Comparison of ENCODE assay signal across 9 cellular contexts in the genomic region with DNA sequence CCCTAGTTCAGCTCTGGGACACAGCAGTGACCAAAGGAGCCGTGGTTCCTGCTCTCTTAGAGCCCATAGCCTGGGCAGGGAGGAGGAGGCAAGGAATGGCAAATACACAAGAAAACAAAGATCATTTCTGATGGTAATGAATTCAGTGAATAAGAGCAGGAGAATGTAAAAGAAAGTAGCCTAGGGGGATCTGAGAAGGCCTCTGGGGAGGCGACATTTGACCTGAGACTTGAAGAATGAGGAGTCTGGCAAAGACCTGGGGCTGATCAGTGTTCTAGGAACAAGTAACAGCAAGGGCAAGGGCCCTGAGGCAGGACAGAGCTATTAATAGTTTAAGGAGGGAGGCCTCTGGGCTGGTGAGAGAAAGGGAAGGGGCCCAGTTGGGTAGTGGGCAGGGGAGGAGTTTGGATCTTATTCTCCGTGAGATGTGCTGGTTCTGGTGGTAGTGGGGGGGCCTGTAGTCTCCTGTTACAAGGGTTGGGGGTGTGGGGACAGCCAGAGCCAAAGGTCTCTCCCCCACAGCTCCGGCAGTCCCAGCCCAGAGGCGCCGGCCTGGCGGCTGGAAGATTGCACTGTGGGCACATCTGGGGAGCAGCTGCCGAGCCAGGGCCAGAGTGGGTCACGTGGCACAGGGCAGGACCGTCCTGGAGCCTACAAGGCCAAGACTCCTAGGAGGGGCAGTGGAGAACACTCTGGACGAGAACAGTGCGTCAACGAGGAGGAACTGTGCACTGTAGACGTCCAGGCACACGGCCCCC. TPM values are rescaled to one million over a fixed set of nuclear protein-coding genes. Genes with fewer than 3 reads are reported as not detected.
DNase-seq lines count a peak whose midpoint lies in the region; ATAC-seq and TF ChIP-seq lines count a peak whose summit lies in the region.
"Had no signal": no experiment of that assay in that cellular context is flagged by ENCODE, and none has a peak within 500 bp of the region (broad histone marks: within the 10 kb centered on the region; RNA-seq: fewer than 3 reads in every experiment).

No MANE protein-coding gene starts in this region.

- POLR2A ChIA-PET in CD8-positive, alpha-beta T cell (lab: Charles Lee), result no interaction called here

- H3K9me3 Mint-ChIP-seq in CD8-positive, alpha-beta T cell, result no peaks in the 10 kb centered on the region
- H3K9me3 Mint-ChIP-seq: CD4-positive, CD25-positive, alpha-beta regulatory T cell had no signal

- peaks cover 3% of the 10 kb centered on the region; the same call in 1 of the 2 replicates for H3K36me3 ChIP-seq in MG63
- no peaks in the 10 kb centered on the region for H3K36me3 ChIP-seq in CD8-positive, alpha-beta T cell (ENCODE audit: insufficient read depth, low read length)

- no peak overlapping the region for H3K27ac ChIP-seq in CD8-positive, alpha-beta T cell (ENCODE audit: low read depth, low read length)

- peak overlapping the region; percentile 33; the same call in 1 of the 2 replicates for H3K4me3 ChIP-seq in MG63
- no peak overlapping the region for H3K4me3 ChIP-seq in CD8-positive, alpha-beta T cell (ENCODE audit: low read depth, low read length)

- H3K27me3 ChIP-seq in MG63, result no peaks in the 10 kb centered on the region
- H3K27me3 ChIP-seq in CD8-positive, alpha-beta T cell (ENCODE audit: insufficient read depth, low read length), result no peaks in the 10 kb centered on the region

- H3K9me3 ChIP-seq in MG63, result no peaks in the 10 kb centered on the region
- no peaks in the 10 kb centered on the region for H3K9me3 ChIP-seq in CD8-positive, alpha-beta T cell (ENCODE audit: low read length)

- no peaks in the 10 kb centered on the region for H3K36me3 Mint-ChIP-seq in CD8-positive, alpha-beta T cell
- H3K36me3 Mint-ChIP-seq: CD4-positive, CD25-positive, alpha-beta regulatory T cell had no signal

- no peak for TF ChIP-seq CTCF in CD8-positive, alpha-beta T cell (IDR thresholded peaks at IDR 0.05)

- H3K4me1 ChIP-seq in CD8-positive, alpha-beta T cell (ENCODE audit: insufficient read depth, low read length), result no peaks in the 10 kb centered on the region

- DNase-seq in A172 (ENCODE audit: low spot score) (peak; percentile 88), MG63 (peak; percentile 99), dermis blood vessel endothelial cell (peak; percentile 32), medulla oblongata (ENCODE audit: extremely low spot score) (peak; percentile 66)
- DNase-seq in CD8-positive, alpha-beta T cell, result no peak
- DNase-seq in activated CD8-positive, alpha-beta memory T cell treated with anti-CD3 and anti-CD28 coated beads, Interleukin-2, amount 50 U/mL, for 4 hours, result no peak
- DNase-seq: CD4-positive, CD25-positive, alpha-beta regulatory T cell had no signal

- ATAC-seq in CD8-positive, alpha-beta T cell, result no peak
- ATAC-seq in HG03439 (IDR thresholded peaks at IDR 0.05; ENCODE audit: unreplicated experiment) (no peak), GM21717 (IDR thresholded peaks at IDR 0.05; ENCODE audit: unreplicated experiment) (no peak)

- H3K4me3 Mint-ChIP-seq in CD8-positive, alpha-beta T cell, result no peak overlapping the region
- H3K4me3 Mint-ChIP-seq: CD4-positive, CD25-positive, alpha-beta regulatory T cell had no signal

- CTCF ChIA-PET in CD8-positive, alpha-beta T cell (lab: Charles Lee), result interaction anchor here (1.9 kb wide), 1 partner anchor 17 kb away, joined by 9 read pairs; no protein-coding TSS in a partner anchor

- intact Hi-C loops in CD8-positive, alpha-beta T cell (cut with DNase I, micrococcal nuclease), result no loop called here

- H3K27ac Mint-ChIP-seq in CD8-positive, alpha-beta T cell, result no peak overlapping the region
- H3K27ac Mint-ChIP-seq: CD4-positive, CD25-positive, alpha-beta regulatory T cell had no signal

- no peaks in the 10 kb centered on the region for H3K4me1 Mint-ChIP-seq in CD8-positive, alpha-beta T cell (ENCODE audit: low read depth)

- peaks cover 3% of the 10 kb centered on the region for H3K27me3 Mint-ChIP-seq in CD8-positive, alpha-beta T cell (ENCODE audit: low read depth)

RNA-seq across cellular contexts. Expression of gene ID1, which starts 9.3 kb away (rescaled TPM):
- 395 and 602 TPM in 2 replicates for total RNA-seq in A172 (2014; rRNA removed; shearing (Covaris generic))
- total RNA-seq in MG63 (2014; rRNA removed; shearing (Covaris generic); ENCODE audit: low replicate concordance), result 363 and 396 TPM in 2 replicates
- 768 and 1,287 TPM in 2 replicates for total RNA-seq in dermis blood vessel endothelial cell
- total RNA-seq in CD8-positive, alpha-beta T cell, result 10 to 100 TPM in 1 of 2 experiments, 1 to 10 TPM in 1; 8.1 to 11.0 TPM

RNA-seq across cellular contexts. Expression of gene COX4I2, which starts 41.9 kb away (rescaled TPM):
- total RNA-seq in A172 (2014; rRNA removed; shearing (Covaris generic)), result not detected in 2 replicates
- not detected in 2 replicates for total RNA-seq in MG63 (2014; rRNA removed; shearing (Covaris generic); ENCODE audit: low replicate concordance)
- not detected in 2 replicates for total RNA-seq in dermis blood vessel endothelial cell
- not detected for total RNA-seq in CD8-positive, alpha-beta T cell
- total RNA-seq: CD4-positive, CD25-positive, alpha-beta regulatory T cell had no signal

Comparison
In these comparisons a context has a peak if more than half of its experiments do, and no peak if none do; other contexts are left out.
1. DNase-seq: peak in A172 (single experiment), MG63 (single experiment), dermis blood vessel endothelial cell (single experiment) and medulla oblongata (single experiment); none in CD8-positive, alpha-beta T cell (0 of 7) and activated CD8-positive, alpha-beta memory T cell treated with anti-CD3 and anti-CD28 coated beads, Interleukin-2, amount 50 U/mL, for 4 hours (single experiment).
2. RNA of gene ID1, which starts 9.3 kb away (total RNA-seq): 768 to 1,287 TPM in dermis blood vessel endothelial cell, 395 to 602 TPM in A172 and 363 to 396 TPM in MG63; 8.1 to 11.0 TPM in CD8-positive, alpha-beta T cell; every median in the first group is over 10 times any median in the second.